In genomic region chr17:29141484-29141835, GRCh38 we compare ENCODE assay signal across 9 cellular contexts. TPM values are rescaled to one million over a fixed set of nuclear protein-coding genes. Genes with fewer than 3 reads are reported as not detected.
DNase-seq lines count a peak whose midpoint lies in the region; ATAC-seq and TF ChIP-seq lines count a peak whose summit lies in the region.
"Had no signal": no experiment of that assay in that cellular context is flagged by ENCODE, and none has a peak within 500 bp of the region (broad histone marks: within the 10 kb centered on the region; RNA-seq: fewer than 3 reads in every experiment).

No MANE protein-coding gene starts in this region.

- peak overlapping the region; percentile 74 to 87 for H3K27ac ChIP-seq in tibial artery

- H3K9me3 Mint-ChIP-seq in activated naive CD4-positive, alpha-beta T cell treated with anti-CD3 and anti-CD28 coated beads, Interleukin-2, amount 10 ng/mL, durations not matched to agents 7 days and 5 days = no peaks in the 10 kb centered on the region
- no peaks in the 10 kb centered on the region for H3K9me3 Mint-ChIP-seq in activated T-helper 2 cell treated with anti-CD3 and anti-CD28 coated beads, Interferon-gamma antibody, Interleukin-2, Interleukin-4, amounts not matched to agents 10 μg/mL and 5 μg/mL and 100 μg/mL, durations not matched to agents 14 hours and 24 hours and 36 hours
- no peaks in the 10 kb centered on the region for H3K9me3 Mint-ChIP-seq in memory B cell

- CTCF ChIA-PET in activated naive CD4-positive, alpha-beta T cell treated with anti-CD3 and anti-CD28 coated beads, Interleukin-2, amount 10 ng/mL, durations not matched to agents 7 days and 5 days (lab: Charles Lee) = interaction anchor here (2.2 to 14.9 kb wide), 3 partner anchors 8 to 78 kb away, joined by 9 to 482 read pairs (median 15); no protein-coding TSS in a partner anchor

- peak; percentile 33 for DNase-seq in activated naive CD4-positive, alpha-beta T cell treated with anti-CD3 and anti-CD28 coated beads, Interleukin-2, amount 10 ng/mL, durations not matched to agents 7 days and 5 days
- no peak for DNase-seq in activated naive CD4-positive, alpha-beta T cell treated with Interleukin-2 at 50 U/mL for 16 hours
- DNase-seq in activated T-helper 2 cell treated with anti-CD3 and anti-CD28 coated beads, Interferon-gamma antibody, Interleukin-2, Interleukin-4, amounts not matched to agents 10 μg/mL and 5 μg/mL and 100 μg/mL, durations not matched to agents 14 hours and 24 hours and 36 hours (ENCODE audit: low spot score) = no peak
- DNase-seq in memory B cell (ENCODE audit: low spot score in 2 of 2) = no peak
- DNase-seq in tibial artery = peak in 1 of 2 donors; percentile 63
- DNase-seq: ovary had no signal

- ATAC-seq in memory B cell (ENCODE audit: low read depth) = no peak
- ATAC-seq in SK-N-SH treated with all-trans-retinoic acid at 6 μM for 48 hours = no peak
- ATAC-seq in HG03460 (IDR thresholded peaks at IDR 0.05; ENCODE audit: unreplicated experiment) = no peak
- no peak for ATAC-seq in GM21526 (IDR thresholded peaks at IDR 0.05; ENCODE audit: low FRiP score, unreplicated experiment)

- peaks cover 20% of the 10 kb centered on the region for H3K36me3 Mint-ChIP-seq in activated naive CD4-positive, alpha-beta T cell treated with anti-CD3 and anti-CD28 coated beads, Interleukin-2, amount 10 ng/mL, durations not matched to agents 7 days and 5 days
- H3K36me3 Mint-ChIP-seq in activated T-helper 2 cell treated with anti-CD3 and anti-CD28 coated beads, Interferon-gamma antibody, Interleukin-2, Interleukin-4, amounts not matched to agents 10 μg/mL and 5 μg/mL and 100 μg/mL, durations not matched to agents 14 hours and 24 hours and 36 hours (ENCODE audit: low read depth) = peaks cover 8% of the 10 kb centered on the region
- H3K36me3 Mint-ChIP-seq in memory B cell = peaks cover 2% of the 10 kb centered on the region

- H3K4me3 Mint-ChIP-seq in activated naive CD4-positive, alpha-beta T cell treated with anti-CD3 and anti-CD28 coated beads, Interleukin-2, amount 10 ng/mL, durations not matched to agents 7 days and 5 days = peak overlapping the region; percentile 77
- H3K4me3 Mint-ChIP-seq in activated T-helper 2 cell treated with anti-CD3 and anti-CD28 coated beads, Interferon-gamma antibody, Interleukin-2, Interleukin-4, amounts not matched to agents 10 μg/mL and 5 μg/mL and 100 μg/mL, durations not matched to agents 14 hours and 24 hours and 36 hours (ENCODE audit: low read depth) = peak overlapping the region; percentile 89
- peak overlapping the region; percentile 94 for H3K4me3 Mint-ChIP-seq in memory B cell

- no peak overlapping the region for H3K4me3 ChIP-seq in tibial artery
- H3K4me3 ChIP-seq: ovary had no signal

- no peaks in the 10 kb centered on the region for H3K9me3 ChIP-seq in tibial artery
- H3K9me3 ChIP-seq: ovary had no signal

- peak overlapping the region; percentile 93 for H3K27ac Mint-ChIP-seq in activated naive CD4-positive, alpha-beta T cell treated with anti-CD3 and anti-CD28 coated beads, Interleukin-2, amount 10 ng/mL, durations not matched to agents 7 days and 5 days
- H3K27ac Mint-ChIP-seq in activated T-helper 2 cell treated with anti-CD3 and anti-CD28 coated beads, Interferon-gamma antibody, Interleukin-2, Interleukin-4, amounts not matched to agents 10 μg/mL and 5 μg/mL and 100 μg/mL, durations not matched to agents 14 hours and 24 hours and 36 hours = peak overlapping the region; percentile 99
- H3K27ac Mint-ChIP-seq in memory B cell = peak overlapping the region; percentile 91

- H3K27me3 Mint-ChIP-seq in activated naive CD4-positive, alpha-beta T cell treated with anti-CD3 and anti-CD28 coated beads, Interleukin-2, amount 10 ng/mL, durations not matched to agents 7 days and 5 days = no peaks in the 10 kb centered on the region
- no peaks in the 10 kb centered on the region for H3K27me3 Mint-ChIP-seq in activated T-helper 2 cell treated with anti-CD3 and anti-CD28 coated beads, Interferon-gamma antibody, Interleukin-2, Interleukin-4, amounts not matched to agents 10 μg/mL and 5 μg/mL and 100 μg/mL, durations not matched to agents 14 hours and 24 hours and 36 hours (ENCODE audit: low read depth)
- H3K27me3 Mint-ChIP-seq in memory B cell = no peaks in the 10 kb centered on the region

- TF ChIP-seq CTCF in tibial artery (IDR thresholded peaks at IDR 0.05) = no peak

- peaks cover 72% of the 10 kb centered on the region for H3K4me1 Mint-ChIP-seq in activated naive CD4-positive, alpha-beta T cell treated with anti-CD3 and anti-CD28 coated beads, Interleukin-2, amount 10 ng/mL, durations not matched to agents 7 days and 5 days
- peaks cover 64% of the 10 kb centered on the region for H3K4me1 Mint-ChIP-seq in activated T-helper 2 cell treated with anti-CD3 and anti-CD28 coated beads, Interferon-gamma antibody, Interleukin-2, Interleukin-4, amounts not matched to agents 10 μg/mL and 5 μg/mL and 100 μg/mL, durations not matched to agents 14 hours and 24 hours and 36 hours (ENCODE audit: low read depth)
- peaks cover 61% of the 10 kb centered on the region for H3K4me1 Mint-ChIP-seq in memory B cell

- no peaks in the 10 kb centered on the region for H3K27me3 ChIP-seq in tibial artery
- H3K27me3 ChIP-seq: ovary had no signal

- intact Hi-C loops in activated T-helper 2 cell treated with anti-CD3 and anti-CD28 coated beads, Interferon-gamma antibody, Interleukin-2, Interleukin-4, amounts not matched to agents 10 μg/mL and 5 μg/mL and 100 μg/mL, durations not matched to agents 14 hours and 24 hours and 36 hours (cut with micrococcal nuclease) = loop anchor here (2.0 to 10.0 kb wide), 3 partner anchors 151 to 423 kb away; partner anchors contain the start of genes ABHD15, NEK8, TLCD1 and TP53I13
- intact Hi-C loops in tibial artery (cut with DNase I; ENCODE audit: low total_unique reads) = loop anchor here (2.0 kb wide), 1 partner anchor 157 kb away; no protein-coding TSS in a partner anchor

- H3K4me1 ChIP-seq in tibial artery = peaks cover 0 to 51% (median 35%) of the 10 kb centered on the region in 4 donors

- H3K36me3 ChIP-seq in tibial artery = no peaks in the 10 kb centered on the region
- H3K36me3 ChIP-seq: ovary had no signal

TF ChIP-seq in SK-N-SH treated with all-trans-retinoic acid at 6 μM for 48 hours, 23 proteins besides CTCF, POLR2A, EP300 and RAD21 (continues in another document):
- TF ChIP-seq CSDC2 (CRISPR knock-in tag; IDR thresholded peaks at IDR 0.05) = no peak
- TF ChIP-seq ZNF565 (CRISPR knock-in tag; conservative IDR thresholded peaks at IDR 0.05; ENCODE audit: low read depth) = no peak
- no peak for TF ChIP-seq ZNF70 (CRISPR knock-in tag; IDR thresholded peaks at IDR 0.05)
- TF ChIP-seq CREB5 (CRISPR knock-in tag; IDR thresholded peaks at IDR 0.05; ENCODE audit: low read depth) = no peak
- no peak for TF ChIP-seq SNAI2 (CRISPR knock-in tag; IDR thresholded peaks at IDR 0.05)
- TF ChIP-seq TSHZ2 (CRISPR knock-in tag; IDR thresholded peaks at IDR 0.05) = no peak
- no peak for TF ChIP-seq ZNF8 (CRISPR knock-in tag; IDR thresholded peaks at IDR 0.05)
- no peak for TF ChIP-seq POU6F1 (CRISPR knock-in tag; IDR thresholded peaks at IDR 0.05; ENCODE audit: borderline replicate concordance, low read depth)

RNA-seq across cellular contexts. Expression of gene MYO18A, which starts 38.7 kb away (rescaled TPM):
- 49.5 and 50.3 TPM in 2 replicates for total RNA-seq in activated T-helper 2 cell treated with anti-CD3 and anti-CD28 coated beads, Interferon-gamma antibody, Interleukin-2, Interleukin-4, amounts not matched to agents 10 μg/mL and 5 μg/mL and 100 μg/mL, durations not matched to agents 14 hours and 24 hours and 36 hours
